9 cellular contexts compared by ENCODE assay signal in genomic region chr20:49505518-49505917, GRCh38. TPM values are rescaled to one million over a fixed set of nuclear protein-coding genes. Genes with fewer than 3 reads are reported as not detected.
DNase-seq lines count a peak whose midpoint lies in the region; ATAC-seq and TF ChIP-seq lines count a peak whose summit lies in the region.
"Had no signal": no experiment of that assay in that cellular context is flagged by ENCODE, and none has a peak within 500 bp of the region (broad histone marks: within the 10 kb centered on the region; RNA-seq: fewer than 3 reads in every experiment).

No MANE protein-coding gene starts in this region.

- no peak for TF ChIP-seq CTCF in NB4 (IDR thresholded peaks at IDR 0.05; ENCODE audit: low read depth, low read length)
- TF ChIP-seq CTCF in kidney epithelial cell (IDR thresholded peaks at IDR 0.05; ENCODE audit: insufficient read depth, low read length, poor library complexity, severe bottlenecking) = no peak

- H3K9ac ChIP-seq in BLaER1 treated with 17β-estradiol and CSF1 and Interleukin-3, amounts not matched to agents 10 nM and 100 nM = peak overlapping the region in 5 of 11 experiments; percentile 26 to 46 (median 41); a peak in 4 of 22 replicates

- H4K20me1 ChIP-seq in BLaER1 treated with 17β-estradiol and CSF1 and Interleukin-3, amounts not matched to agents 10 nM and 100 nM = peaks cover 0 to 4% (median 0%) of the 10 kb centered on the region in 11 experiments; a peak in 2 of 22 replicates

- peaks cover 19 to 67% (median 58%) of the 10 kb centered on the region in 10 experiments for H3K4me1 ChIP-seq in BLaER1 treated with 17β-estradiol and CSF1 and Interleukin-3, amounts not matched to agents 10 nM and 100 nM

- TF ChIP-seq POLR2A in NB4 (IDR thresholded peaks at IDR 0.05; ENCODE audit: extremely low read depth, insufficient read length) = no peak

- peak overlapping the region in 5 of 10 experiments; percentile 26 to 47 (median 36); a peak in 8 of 20 replicates for H3K4me3 ChIP-seq in BLaER1 treated with 17β-estradiol and CSF1 and Interleukin-3, amounts not matched to agents 10 nM and 100 nM
- H3K4me3 ChIP-seq in NB4 (ENCODE audit: low read depth, low read length) (no peak overlapping the region), kidney epithelial cell (ENCODE audit: low read depth, low read length) (no peak overlapping the region)

- H3K36me3 ChIP-seq in BLaER1 treated with 17β-estradiol and CSF1 and Interleukin-3, amounts not matched to agents 10 nM and 100 nM = no peaks in the 10 kb centered on the region
- H3K36me3 ChIP-seq in kidney epithelial cell (ENCODE audit: control insufficient read depth, insufficient read depth, low read length) = no peaks in the 10 kb centered on the region

- DNase-seq in NB4 (ENCODE audit: low read depth) = peak; percentile 20
- DNase-seq in amniotic epithelial cell (ENCODE audit: low read depth) = peak; percentile 49
- peak; percentile 63 for DNase-seq in kidney epithelial cell (ENCODE audit: low read depth)
- no peak for DNase-seq in germinal center (ENCODE audit: low spot score)
- no peak for DNase-seq in SKM-1 (lab: John Stamatoyannopoulos, UW; ENCODE audit: unreplicated experiment)
- no peak for DNase-seq in KG1 (lab: John Stamatoyannopoulos, UW)

- peaks cover 0 to 6% (median 0%) of the 10 kb centered on the region in 11 experiments; a peak in 5 of 22 replicates for H3K9me3 ChIP-seq in BLaER1 treated with 17β-estradiol and CSF1 and Interleukin-3, amounts not matched to agents 10 nM and 100 nM (replicated peaks in 1 of 11)

- peak overlapping the region; percentile 58 to 98 (median 83) for H3K4me2 ChIP-seq in BLaER1 treated with 17β-estradiol and CSF1 and Interleukin-3, amounts not matched to agents 10 nM and 100 nM

- no peak for ATAC-seq in GM21360 (IDR thresholded peaks at IDR 0.05; ENCODE audit: unreplicated experiment)

- no peaks in the 10 kb centered on the region for H3K27me3 ChIP-seq in BLaER1 treated with 17β-estradiol and CSF1 and Interleukin-3, amounts not matched to agents 10 nM and 100 nM
- peaks cover 17% of the 10 kb centered on the region for H3K27me3 ChIP-seq in kidney epithelial cell (ENCODE audit: control insufficient read depth, insufficient read depth, low read length)

- peak overlapping the region in 6 of 11 experiments; percentile 0 to 62 (median 42); a peak in 10 of 22 replicates for H3K27ac ChIP-seq in BLaER1 treated with 17β-estradiol and CSF1 and Interleukin-3, amounts not matched to agents 10 nM and 100 nM

RNA-seq across cellular contexts. Expression of gene KCNB1, which starts 23.1 kb away (rescaled TPM):
- not detected in 2 replicates for total RNA-seq in kidney epithelial cell
- total RNA-seq: bronchial epithelial cell had no signal

Comparison
In these comparisons a context has a peak if more than half of its experiments do, and no peak if none do; other contexts are left out.
1. DNase-seq: peak in NB4 (single experiment), amniotic epithelial cell (single experiment) and kidney epithelial cell (single experiment); none in germinal center (single experiment), SKM-1 (single experiment) and KG1 (single experiment).